In genomic region chr3:122427857-122428471, GRCh38 we compare ENCODE assay signal across 18 cellular contexts. TPM values are rescaled to one million over a fixed set of nuclear protein-coding genes. Genes with fewer than 3 reads are reported as not detected.
A peak's percentile ranks its signal among the peaks of the same experiment; 100 is the strongest.
DNase-seq lines count a peak whose midpoint lies in the region; ATAC-seq, FAIRE-seq and TF ChIP-seq lines count a peak whose summit lies in the region.
"Had no signal": no experiment of that assay in that cellular context is flagged by ENCODE, and none has a peak within 500 bp of the region (broad histone marks: within the 10 kb centered on the region; RNA-seq: fewer than 3 reads in every experiment).

No MANE protein-coding gene starts in this region.

- H3K9me1 ChIP-seq in K562 (ENCODE audit: control insufficient read depth, insufficient read depth, low read length), result no peaks in the 10 kb centered on the region

- H3K27me3 ChIP-seq in K562 (ENCODE audit: control insufficient read depth in 2 of 2, insufficient read depth in 2 of 2, low read length in 2 of 2) (no peaks in the 10 kb centered on the region), osteoblast (ENCODE audit: insufficient read depth, low read length) (no peaks in the 10 kb centered on the region), body of pancreas (no peaks in the 10 kb centered on the region)
- H3K27me3 ChIP-seq: adrenal gland, pancreas had no signal

- H3K27ac Mint-ChIP-seq in activated CD8-positive, alpha-beta memory T cell treated with anti-CD3 and anti-CD28 coated beads, Interleukin-2, amount 10 ng/mL, durations not matched to agents 7 days and 5 days, result peak overlapping the region; percentile 60
- H3K27ac Mint-ChIP-seq: activated CD4-positive, alpha-beta T cell treated with anti-CD3 and anti-CD28 coated beads, Interleukin-2, amount 10 ng/mL, durations not matched to agents 7 days and 5 days; dendritic cell treated with granulocyte-macrophage colony-stimulating factor and Interleukin-4, amounts not matched to agents 40 ng/mL and 50 ng/mL, for 4 days had no signal

- no peak overlapping the region for H2AFZ ChIP-seq in K562 (ENCODE audit: low read depth, low read length)
- no peak overlapping the region for H2AFZ ChIP-seq in osteoblast (ENCODE audit: low read length)

- intact Hi-C loops in K562 (cut with micrococcal nuclease), result no loop called here
- intact Hi-C loops in body of pancreas (cut with DNase I), result no loop called here

- TF ChIP-seq CTCF in K562 (IDR thresholded peaks at IDR 0.05 in 2 of 3, conservative IDR thresholded peaks at IDR 0.05 in 1 of 3; ENCODE audit: insufficient read depth in 2 of 3, low read depth in 1 of 3, low read length in 3 of 3) (no peak), osteoblast (IDR thresholded peaks at IDR 0.05; ENCODE audit: extremely low read depth, low read depth, low read length) (no peak), body of pancreas (IDR thresholded peaks at IDR 0.05) (no peak)

- H4K20me1 ChIP-seq in K562 (replicated peaks; ENCODE audit: control insufficient read depth, insufficient read depth, low read length) (no peaks in the 10 kb centered on the region), osteoblast (ENCODE audit: insufficient read depth, low read length) (peaks cover 4% of the 10 kb centered on the region)

- H3K4me3 ChIP-seq in K562 (no peak overlapping the region), osteoblast (ENCODE audit: insufficient read depth, low read length) (no peak overlapping the region), body of pancreas (no peak overlapping the region)
- H3K4me3 ChIP-seq: adrenal gland, pancreas had no signal

- no peak overlapping the region for H3K4me3 Mint-ChIP-seq in activated CD8-positive, alpha-beta memory T cell treated with anti-CD3 and anti-CD28 coated beads, Interleukin-2, amount 10 ng/mL, durations not matched to agents 7 days and 5 days
- H3K4me3 Mint-ChIP-seq: activated CD4-positive, alpha-beta T cell treated with anti-CD3 and anti-CD28 coated beads, Interleukin-2, amount 10 ng/mL, durations not matched to agents 7 days and 5 days; dendritic cell treated with granulocyte-macrophage colony-stimulating factor and Interleukin-4, amounts not matched to agents 40 ng/mL and 50 ng/mL, for 4 days had no signal

- no peaks in the 10 kb centered on the region for H3K9me3 Mint-ChIP-seq in activated CD8-positive, alpha-beta memory T cell treated with anti-CD3 and anti-CD28 coated beads, Interleukin-2, amount 10 ng/mL, durations not matched to agents 7 days and 5 days (ENCODE audit: low read depth)
- H3K9me3 Mint-ChIP-seq: activated CD4-positive, alpha-beta T cell treated with anti-CD3 and anti-CD28 coated beads, Interleukin-2, amount 10 ng/mL, durations not matched to agents 7 days and 5 days; dendritic cell treated with granulocyte-macrophage colony-stimulating factor and Interleukin-4, amounts not matched to agents 40 ng/mL and 50 ng/mL, for 4 days had no signal

- no peak for DNase-seq in activated CD8-positive, alpha-beta memory T cell treated with anti-CD3 and anti-CD28 coated beads, Interleukin-2, amount 10 ng/mL, durations not matched to agents 7 days and 5 days
- no peak for DNase-seq in activated CD8-positive, alpha-beta memory T cell treated with anti-CD3 and anti-CD28 coated beads, Interleukin-2, amount 50 U/mL, for 4 hours
- DNase-seq in K562 (ENCODE audit: extremely low read depth in 1 of 4, low spot score in 3 of 4) (no peak), osteoblast (ENCODE audit: insufficient read length, low spot score, missing footprints) (no peak), body of pancreas (no peak)
- DNase-seq: activated CD4-positive, alpha-beta T cell treated with anti-CD3 and anti-CD28 coated beads, Interleukin-2, amount 10 ng/mL, durations not matched to agents 7 days and 5 days; adrenal gland; Caco-2; mesendoderm; NCI-H1436; NCI-H446 treated with DMSO at 0.1 percent for 48 hours; pancreas; trophoblast cell had no signal

- H3K36me3 ChIP-seq in K562 (ENCODE audit: control insufficient read depth, insufficient read depth, low read length) (peaks cover 78% of the 10 kb centered on the region), osteoblast (ENCODE audit: insufficient read depth, low read length) (peaks cover 49% of the 10 kb centered on the region), body of pancreas (replicated peaks in 1 of 2; ENCODE audit: insufficient read depth in 1 of 2, low read depth in 2 of 2) (peaks cover 0 to 16% of the 10 kb centered on the region in 2 donors)

- TF ChIP-seq EP300 in K562 (IDR thresholded peaks at IDR 0.05; ENCODE audit: low read length), result no peak

- H3K79me2 ChIP-seq in K562 (ENCODE audit: control insufficient read depth, insufficient read depth, low read length) (no peaks in the 10 kb centered on the region), osteoblast (ENCODE audit: insufficient read depth, low read length) (peaks cover 20% of the 10 kb centered on the region)

- 59% methylated on average over 2 of the region's 2 CpGs for WGBS in K562 (ENCODE audit: insufficient coverage, low coverage, missing lambda C conversion rate)
- WGBS in body of pancreas, 2 donors, result 35 to 45% methylated on average over 2 of the region's 2 CpGs

- no peak for TF ChIP-seq POLR2A in K562 (conservative IDR thresholded peaks at IDR 0.05)
- TF ChIP-seq POLR2A in body of pancreas (IDR thresholded peaks at IDR 0.05), result no peak

- H3K27me3 Mint-ChIP-seq in activated CD8-positive, alpha-beta memory T cell treated with anti-CD3 and anti-CD28 coated beads, Interleukin-2, amount 10 ng/mL, durations not matched to agents 7 days and 5 days, result no peaks in the 10 kb centered on the region
- H3K27me3 Mint-ChIP-seq: activated CD4-positive, alpha-beta T cell treated with anti-CD3 and anti-CD28 coated beads, Interleukin-2, amount 10 ng/mL, durations not matched to agents 7 days and 5 days; dendritic cell treated with granulocyte-macrophage colony-stimulating factor and Interleukin-4, amounts not matched to agents 40 ng/mL and 50 ng/mL, for 4 days had no signal

- peaks cover 28% of the 10 kb centered on the region for H3K4me1 Mint-ChIP-seq in activated CD8-positive, alpha-beta memory T cell treated with anti-CD3 and anti-CD28 coated beads, Interleukin-2, amount 10 ng/mL, durations not matched to agents 7 days and 5 days

- ATAC-seq in activated CD8-positive, alpha-beta memory T cell treated with anti-CD3 and anti-CD28 coated beads, Interleukin-2, amount 10 ng/mL, durations not matched to agents 7 days and 5 days, result peak; percentile 68
- ATAC-seq in HG03039 (IDR thresholded peaks at IDR 0.05; ENCODE audit: unreplicated experiment) (peak; percentile 56), K562 (no peak), HG03571 (IDR thresholded peaks at IDR 0.05; ENCODE audit: unreplicated experiment) (no peak), body of pancreas (no peak), HG02885 (IDR thresholded peaks at IDR 0.05; ENCODE audit: poor library complexity, unreplicated experiment) (no peak)
- ATAC-seq: Panc1, pancreas had no signal

- POLR2A ChIA-PET in K562 (lab: Yijun Ruan, JAX), result no interaction called here

- CTCF ChIA-PET in activated CD8-positive, alpha-beta memory T cell treated with anti-CD3 and anti-CD28 coated beads, Interleukin-2, amount 10 ng/mL, durations not matched to agents 7 days and 5 days (lab: Charles Lee), result no interaction called here
- CTCF ChIA-PET in K562 (lab: Yijun Ruan, JAX; ENCODE audit: low intra/inter-chr PET ratio), result no interaction called here

- H3K4me2 ChIP-seq in K562 (ENCODE audit: insufficient read depth, low read length) (no peak overlapping the region), osteoblast (ENCODE audit: insufficient read depth, low read length) (no peak overlapping the region)

- FAIRE-seq in K562 (lab: Jason Lieb, UNC), result no peak
- FAIRE-seq: pancreas had no signal

- H3K9me3 ChIP-seq in K562 (replicated peaks; ENCODE audit: control insufficient read depth, insufficient read depth, low read depth, low read length) (no peaks in the 10 kb centered on the region), osteoblast (ENCODE audit: low read depth, low read length) (no peaks in the 10 kb centered on the region), body of pancreas (no peaks in the 10 kb centered on the region)
- H3K9me3 ChIP-seq: adrenal gland, Caco-2, pancreas had no signal

- peaks cover 57% of the 10 kb centered on the region for H3K36me3 Mint-ChIP-seq in activated CD8-positive, alpha-beta memory T cell treated with anti-CD3 and anti-CD28 coated beads, Interleukin-2, amount 10 ng/mL, durations not matched to agents 7 days and 5 days

- H3K4me1 ChIP-seq in K562 (replicated peaks in 1 of 2; ENCODE audit: control insufficient read depth in 2 of 2, insufficient read depth in 2 of 2, low read length in 2 of 2) (no peaks in the 10 kb centered on the region), osteoblast (ENCODE audit: insufficient read depth, low read length) (no peaks in the 10 kb centered on the region), body of pancreas (no peaks in the 10 kb centered on the region)
- H3K4me1 ChIP-seq: Caco-2, pancreas had no signal

- H3K27ac ChIP-seq in K562 (ENCODE audit: extremely low read depth, low read depth, low read length), result no peak overlapping the region
- peak overlapping the region; percentile 3 for H3K27ac ChIP-seq in osteoblast (ENCODE audit: low read depth, low read length)
- H3K27ac ChIP-seq in body of pancreas, result peak overlapping the region in 1 of 4 donors; percentile 3
- H3K27ac ChIP-seq: adrenal gland, pancreas had no signal

- no TSS peak for BruUV-seq in K562 (replicated peaks; lab: Mats Ljungman, UMichigan)

- no peak for TF ChIP-seq RAD21 in K562 (CRISPR knock-in tag; conservative IDR thresholded peaks at IDR 0.05 in 1 of 2, IDR thresholded peaks at IDR 0.05 in 1 of 2)

- no peak overlapping the region for H3K9ac ChIP-seq in K562 (ENCODE audit: insufficient read depth in 1 of 2, low read depth in 2 of 2, low read length in 2 of 2)

- in situ Hi-C loops in K562 (cut with MboI), result no loop called here

RNA-seq across cellular contexts. Expression of gene WDR5B, which starts 12.1 kb away (rescaled TPM):
- 1 to 10 TPM; 4.6 to 4.8 TPM for total RNA-seq in activated CD8-positive, alpha-beta memory T cell treated with anti-CD3 and anti-CD28 coated beads, Interleukin-2, amount 10 ng/mL, durations not matched to agents 7 days and 5 days
- total RNA-seq in K562 (2011; cell fraction: chromatin; rRNA removed; ENCODE audit: low replicate concordance), result 6.0 and 16.2 TPM in 2 replicates
- total RNA-seq in K562 (2011; cell fraction: nucleolus; rRNA removed), result 7.0 and 9.1 TPM in 2 replicates
- 10.6 and 10.9 TPM in 2 replicates for total RNA-seq in K562 (2011; cell fraction: nucleoplasm; rRNA removed)
- total RNA-seq in K562 (2014; rRNA removed), result 2.3 and 2.8 TPM in 2 replicates
- total RNA-seq in K562 (2014; rRNA removed; fragmentation: Illumina TruSeq; extraction: Trizol), result 4.4 and 4.6 TPM in 2 replicates
- total RNA-seq in K562 (2015; rRNA removed; fragmentation: Illumina TruSeq; extraction: Trizol), result 4.1 and 4.2 TPM in 2 replicates
- total RNA-seq in K562 (2021), result 3.0 and 3.1 TPM in 2 replicates
- 9.0 and 10.1 TPM in 2 replicates for polyA plus RNA-seq in K562 (2011; rRNA removed)
- polyA plus RNA-seq in K562 (2011; cell fraction: cytosol; rRNA removed), result 2.2 and 4.9 TPM in 2 replicates
- 4.5 and 6.7 TPM in 2 replicates for polyA plus RNA-seq in K562 (2011; cell fraction: nucleus; rRNA removed)
- polyA plus RNA-seq in K562 (2012), result 2.8 and 4.5 TPM in 2 replicates
- 2.9 and 3.5 TPM in 2 replicates for polyA plus RNA-seq in K562 (2014; fragmentation: Illumina TruSeq; extraction: Trizol)
- polyA plus RNA-seq in K562 (2014; fragmentation: Nextera tagmentation; extraction: Ambion mirVana), result 1 to 10 TPM; 3.9 to 4.4 TPM
- polyA plus RNA-seq in K562 (2014; rRNA removed), result 4.8 and 5.0 TPM in 2 replicates
- 7.1 and 8.6 TPM in 2 replicates for polyA minus RNA-seq in K562 (2011; rRNA and poly(A)+ RNA removed)
- polyA minus RNA-seq in K562 (2011; cell fraction: cytosol; rRNA and poly(A)+ RNA removed), result 1.4 and 1.6 TPM in 2 replicates
- polyA minus RNA-seq in K562 (2011; cell fraction: nucleus; rRNA and poly(A)+ RNA removed), result 5.1 and 13.6 TPM in 2 replicates
- total RNA-seq in osteoblast, result 9.8 and 10.9 TPM in 2 replicates
- total RNA-seq in body of pancreas, result 1 to 10 TPM; 5.6 to 6.2 TPM

RNA-seq across cellular contexts. Expression of gene FAM162A, which starts 44.0 kb away (rescaled TPM):
- total RNA-seq in activated CD8-positive, alpha-beta memory T cell treated with anti-CD3 and anti-CD28 coated beads, Interleukin-2, amount 10 ng/mL, durations not matched to agents 7 days and 5 days, result 10 to 100 TPM; 51.3 to 63.9 TPM
- total RNA-seq in K562 (2011; cell fraction: chromatin; rRNA removed; ENCODE audit: low replicate concordance), result 10.4 and 24.6 TPM in 2 replicates
- 8.3 and 12.4 TPM in 2 replicates for total RNA-seq in K562 (2011; cell fraction: nucleolus; rRNA removed)
- 16.4 and 29.3 TPM in 2 replicates for total RNA-seq in K562 (2011; cell fraction: nucleoplasm; rRNA removed)
- total RNA-seq in K562 (2014; rRNA removed) (37.5 and 62.6 TPM in 2 replicates), K562 (2014; rRNA removed; fragmentation: Illumina TruSeq; extraction: Trizol) (103 TPM in 2 replicates), K562 (2015; rRNA removed; fragmentation: Illumina TruSeq; extraction: Trizol) (76.5 and 77.6 TPM in 2 replicates), K562 (2021) (64.9 and 77.7 TPM in 2 replicates), osteoblast (6.5 and 8.3 TPM in 2 replicates), body of pancreas (10 to 100 TPM in 1 of 2 donors, 1 to 10 TPM in 1; 8.6 to 24.1 TPM)
- polyA plus RNA-seq in K562 (2011; rRNA removed) (171 and 191 TPM in 2 replicates), K562 (2014; fragmentation: Illumina TruSeq; extraction: Trizol) (101 TPM in 2 replicates), K562 (2014; fragmentation: Nextera tagmentation; extraction: Ambion mirVana) (100 to 1,000 TPM; 208 to 211 TPM), K562 (2014; rRNA removed) (89.4 and 106 TPM in 2 replicates)
- 32.1 and 58.5 TPM in 2 replicates for polyA plus RNA-seq in K562 (2011; cell fraction: cytosol; rRNA removed)
- 49.2 and 82.2 TPM in 2 replicates for polyA plus RNA-seq in K562 (2011; cell fraction: nucleus; rRNA removed)
- 43.2 and 84.0 TPM in 2 replicates for polyA plus RNA-seq in K562 (2012)
- 85.8 and 91.9 TPM in 2 replicates for polyA minus RNA-seq in K562 (2011; rRNA and poly(A)+ RNA removed)
- 17.7 and 22.1 TPM in 2 replicates for polyA minus RNA-seq in K562 (2011; cell fraction: cytosol; rRNA and poly(A)+ RNA removed)
- polyA minus RNA-seq in K562 (2011; cell fraction: nucleus; rRNA and poly(A)+ RNA removed), result 9.4 and 16.8 TPM in 2 replicates

RNA-seq across cellular contexts. Expression of gene MIX23, which starts 44.9 kb away (rescaled TPM):
- 10 to 100 TPM; 39.3 to 48.9 TPM for total RNA-seq in activated CD8-positive, alpha-beta memory T cell treated with anti-CD3 and anti-CD28 coated beads, Interleukin-2, amount 10 ng/mL, durations not matched to agents 7 days and 5 days
- 6.5 and 22.5 TPM in 2 replicates for total RNA-seq in K562 (2011; cell fraction: chromatin; rRNA removed; ENCODE audit: low replicate concordance)
- total RNA-seq in K562 (2011; cell fraction: nucleolus; rRNA removed), result 5.7 and 6.6 TPM in 2 replicates
- 10.3 and 18.9 TPM in 2 replicates for total RNA-seq in K562 (2011; cell fraction: nucleoplasm; rRNA removed)
- total RNA-seq in K562 (2014; rRNA removed), result 69.2 and 103 TPM in 2 replicates
- 106 and 124 TPM in 2 replicates for total RNA-seq in K562 (2014; rRNA removed; fragmentation: Illumina TruSeq; extraction: Trizol)
- total RNA-seq in K562 (2015; rRNA removed; fragmentation: Illumina TruSeq; extraction: Trizol), result 122 and 143 TPM in 2 replicates
- total RNA-seq in K562 (2021), result 46.6 and 81.3 TPM in 2 replicates
- polyA plus RNA-seq in K562 (2011; rRNA removed), result 27.8 and 45.5 TPM in 2 replicates
- polyA plus RNA-seq in K562 (2011; cell fraction: cytosol; rRNA removed), result 8.6 and 14.8 TPM in 2 replicates
- polyA plus RNA-seq in K562 (2011; cell fraction: nucleus; rRNA removed), result 8.6 and 14.6 TPM in 2 replicates
- 34.6 and 87.0 TPM in 2 replicates for polyA plus RNA-seq in K562 (2012)
- 162 and 185 TPM in 2 replicates for polyA plus RNA-seq in K562 (2014; fragmentation: Illumina TruSeq; extraction: Trizol)
- polyA plus RNA-seq in K562 (2014; fragmentation: Nextera tagmentation; extraction: Ambion mirVana), result 100 to 1,000 TPM; 102 to 125 TPM
- 130 and 134 TPM in 2 replicates for polyA plus RNA-seq in K562 (2014; rRNA removed)
- 27.8 and 28.4 TPM in 2 replicates for polyA minus RNA-seq in K562 (2011; rRNA and poly(A)+ RNA removed)
- 7.2 and 9.4 TPM in 2 replicates for polyA minus RNA-seq in K562 (2011; cell fraction: cytosol; rRNA and poly(A)+ RNA removed)
- polyA minus RNA-seq in K562 (2011; cell fraction: nucleus; rRNA and poly(A)+ RNA removed), result 4.6 and 9.2 TPM in 2 replicates
- 17.0 and 17.1 TPM in 2 replicates for total RNA-seq in osteoblast
- total RNA-seq in body of pancreas, result 10 to 100 TPM; 17.6 to 36.6 TPM

Comparison
In these comparisons a context has a peak if more than half of its experiments do, and no peak if none do; other contexts are left out.
1. ATAC-seq: peak in activated CD8-positive, alpha-beta memory T cell treated with anti-CD3 and anti-CD28 coated beads, Interleukin-2, amount 10 ng/mL, durations not matched to agents 7 days and 5 days (single experiment) and HG03039 (single experiment); none in K562 (single experiment), HG03571 (single experiment), body of pancreas (single experiment) and HG02885 (single experiment).